Comparison of ENCODE assay signal across 2 cellular contexts in genomic region chr20:32036252-32036651, GRCh38.
TF ChIP-seq lines count a peak whose summit lies in the region.

No MANE protein-coding gene starts in this region.

TF ChIP-seq in A549, 52 proteins besides CTCF, POLR2A, EP300 and RAD21:
- TF ChIP-seq TP53 (CRISPR knock-in tag; IDR thresholded peaks at IDR 0.05) (no peak), CBX2 (IDR thresholded peaks at IDR 0.05; ENCODE audit: borderline replicate concordance, low read depth) (no peak), CHD4 (IDR thresholded peaks at IDR 0.05; ENCODE audit: borderline replicate concordance) (no peak), ZSCAN20 (CRISPR knock-in tag; IDR thresholded peaks at IDR 0.05) (no peak), ZC3H11A (IDR thresholded peaks at IDR 0.05) (no peak), GATA3 (IDR thresholded peaks at IDR 0.05; ENCODE audit: borderline replicate concordance) (no peak), ELK1 (IDR thresholded peaks at IDR 0.05; ENCODE audit: low read depth, low read length) (no peak), KDM5A (IDR thresholded peaks at IDR 0.05) (no peak), MAZ (IDR thresholded peaks at IDR 0.05; ENCODE audit: borderline replicate concordance, low read depth, low read length) (no peak), BHLHE40 (IDR thresholded peaks at IDR 0.05; ENCODE audit: low read depth, low read length) (no peak)

TF ChIP-seq in GM12878, 131 proteins besides CTCF, POLR2A, EP300 and RAD21:
- peak; percentile 94 for TF ChIP-seq ZNF24 (IDR thresholded peaks at IDR 0.05)
- TF ChIP-seq ZBED1 (IDR thresholded peaks at IDR 0.05; ENCODE audit: borderline replicate concordance), result no peak
